ENCODE assay signal across 22 cellular contexts in the genomic region with DNA sequence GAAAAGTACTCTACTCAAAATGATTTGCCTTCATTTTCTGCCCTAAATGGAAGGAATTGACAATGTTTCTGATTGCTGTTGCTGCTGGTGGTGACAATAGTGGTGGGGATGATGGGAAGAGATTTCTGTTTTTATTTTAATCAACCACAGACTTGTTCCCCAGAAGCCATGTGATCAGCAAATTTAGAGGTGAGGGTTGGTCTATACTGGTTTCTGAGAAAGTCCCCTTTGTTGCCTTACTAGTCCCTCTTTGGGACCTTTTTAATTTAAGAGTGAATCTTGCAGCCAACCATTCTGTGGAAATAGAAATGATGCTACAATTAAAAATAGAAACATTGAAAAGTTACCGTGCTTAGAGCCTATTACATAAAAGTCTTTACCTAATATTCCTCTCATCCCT. TPM values are rescaled to one million over a fixed set of nuclear protein-coding genes. Genes with fewer than 3 reads are reported as not detected.
DNase-seq lines count a peak whose midpoint lies in the region; ATAC-seq and TF ChIP-seq lines count a peak whose summit lies in the region.
"Had no signal": no experiment of that assay in that cellular context is flagged by ENCODE, and none has a peak within 500 bp of the region (broad histone marks: within the 10 kb centered on the region; RNA-seq: fewer than 3 reads in every experiment).

No MANE protein-coding gene starts in this region.

- no peak overlapping the region for H3K4me2 ChIP-seq in neural progenitor cell
- H3K4me2 ChIP-seq: BLaER1 had no signal

- H2AFZ ChIP-seq in neural progenitor cell (replicated peaks) = no peak overlapping the region

- H3K27me3 ChIP-seq in neural progenitor cell (no peaks in the 10 kb centered on the region), skeletal muscle tissue (ENCODE audit: control insufficient read depth in 3 of 3, insufficient read depth in 3 of 3, low read length in 3 of 3) (no peaks in the 10 kb centered on the region)
- H3K27me3 ChIP-seq: BE2C, BLaER1 had no signal

- no peak overlapping the region for H3K4me3 Mint-ChIP-seq in neural progenitor cell
- peak overlapping the region; percentile 3 to 30 for H3K4me3 Mint-ChIP-seq in stimulated activated naive B cell treated with anti-CD40 and anti-IgM and Interleukin-4, amounts not matched to agents 10 μg/mL and 1 μg/mL and 100 μg/mL, for 72 hours
- H3K4me3 Mint-ChIP-seq: CD14-positive monocyte; CD4-positive, alpha-beta memory T cell; CD4-positive, CD25-positive, alpha-beta regulatory T cell; CD8-positive, alpha-beta memory T cell had no signal

- peak; percentile 90 to 95 for ATAC-seq in stimulated activated naive B cell treated with anti-CD40 and anti-IgM and Interleukin-4, amounts not matched to agents 10 μg/mL and 1 μg/mL and 100 μg/mL, for 72 hours (replicated peaks)
- ATAC-seq in GM19455 (IDR thresholded peaks at IDR 0.05; ENCODE audit: unreplicated experiment) = no peak

- H3K79me2 ChIP-seq in neural progenitor cell (ENCODE audit: low read depth) = no peaks in the 10 kb centered on the region

- in situ Hi-C loops in G401 (cut with HindIII; ENCODE audit: low sequenced_read_pairs) = no loop called here

- no peak for TF ChIP-seq CTCF in neural progenitor cell (IDR thresholded peaks at IDR 0.05)

- DNase-seq in neural progenitor cell (ENCODE audit: low spot score) (no peak), G401 (ENCODE audit: low spot score) (no peak)
- no peak for DNase-seq in stimulated activated naive B cell treated with anti-CD40 and anti-IgM and Interleukin-4, amounts not matched to agents 10 μg/mL and 1 μg/mL and 100 μg/mL, for 72 hours
- DNase-seq: 8988T; ACHN; BE2C; C1 segment of cervical spinal cord; CD4-positive, alpha-beta memory T cell; CD4-positive, CD25-positive, alpha-beta regulatory T cell; CD8-positive, alpha-beta memory T cell; COR-L47; DMS 273 treated with DMSO at 0.1 percent for 48 hours; DMS153; DMS53; DMS79; DND-41; EL; GF-D8 had no signal

- H3K36me3 ChIP-seq in neural progenitor cell (no peaks in the 10 kb centered on the region), skeletal muscle tissue (ENCODE audit: control insufficient read depth in 3 of 3, insufficient read depth in 3 of 3, low read length in 3 of 3) (no peaks in the 10 kb centered on the region)
- H3K36me3 ChIP-seq: BE2C, BLaER1 had no signal

- H3K27ac ChIP-seq in neural progenitor cell (peak overlapping the region; percentile 5), skeletal muscle tissue (ENCODE audit: low read depth, low read length) (peak overlapping the region; percentile 10)
- H3K27ac ChIP-seq: BLaER1 had no signal

- no peaks in the 10 kb centered on the region for H3K27me3 Mint-ChIP-seq in neural progenitor cell (ENCODE audit: insufficient read depth, low read depth)
- no peaks in the 10 kb centered on the region for H3K27me3 Mint-ChIP-seq in stimulated activated naive B cell treated with anti-CD40 and anti-IgM and Interleukin-4, amounts not matched to agents 10 μg/mL and 1 μg/mL and 100 μg/mL, for 72 hours
- H3K27me3 Mint-ChIP-seq: CD4-positive, alpha-beta memory T cell; CD4-positive, CD25-positive, alpha-beta regulatory T cell; CD8-positive, alpha-beta memory T cell had no signal

- peaks cover 2% of the 10 kb centered on the region for H3K4me1 Mint-ChIP-seq in neural progenitor cell
- peaks cover 2 to 10% of the 10 kb centered on the region in 2 donors for H3K4me1 Mint-ChIP-seq in stimulated activated naive B cell treated with anti-CD40 and anti-IgM and Interleukin-4, amounts not matched to agents 10 μg/mL and 1 μg/mL and 100 μg/mL, for 72 hours
- H3K4me1 Mint-ChIP-seq: CD14-positive monocyte; CD8-positive, alpha-beta memory T cell had no signal

- H3K4me3 ChIP-seq in neural progenitor cell (no peak overlapping the region), skeletal muscle tissue (ENCODE audit: low read length in 3 of 3) (no peak overlapping the region)
- H3K4me3 ChIP-seq: BLaER1 had no signal

- no peaks in the 10 kb centered on the region for H3F3A ChIP-seq in neural progenitor cell (ENCODE audit: low read depth)

- H3K9ac ChIP-seq in neural progenitor cell (no peak overlapping the region), skeletal muscle tissue (ENCODE audit: low read depth in 1 of 3, low read length in 3 of 3) (no peak overlapping the region)
- H3K9ac ChIP-seq: BLaER1 had no signal

- H3K36me3 Mint-ChIP-seq in neural progenitor cell = no peaks in the 10 kb centered on the region
- peaks cover 0 to 4% of the 10 kb centered on the region in 2 donors for H3K36me3 Mint-ChIP-seq in stimulated activated naive B cell treated with anti-CD40 and anti-IgM and Interleukin-4, amounts not matched to agents 10 μg/mL and 1 μg/mL and 100 μg/mL, for 72 hours
- H3K36me3 Mint-ChIP-seq: CD14-positive monocyte had no signal

- no peak overlapping the region for H3K27ac Mint-ChIP-seq in neural progenitor cell
- H3K27ac Mint-ChIP-seq in stimulated activated naive B cell treated with anti-CD40 and anti-IgM and Interleukin-4, amounts not matched to agents 10 μg/mL and 1 μg/mL and 100 μg/mL, for 72 hours = peak overlapping the region; percentile 48
- H3K27ac Mint-ChIP-seq: CD14-positive monocyte; CD4-positive, alpha-beta memory T cell; CD4-positive, CD25-positive, alpha-beta regulatory T cell; CD8-positive, alpha-beta memory T cell had no signal

- no peaks in the 10 kb centered on the region for H3K9me3 ChIP-seq in neural progenitor cell (ENCODE audit: low read depth)
- no peaks in the 10 kb centered on the region for H3K9me3 ChIP-seq in skeletal muscle tissue (ENCODE audit: control insufficient read depth in 3 of 3, low read length in 3 of 3)
- H3K9me3 ChIP-seq: BE2C, BLaER1 had no signal

- no peaks in the 10 kb centered on the region for H3K4me1 ChIP-seq in neural progenitor cell
- peaks cover 0 to 7% (median 3%) of the 10 kb centered on the region in 3 donors for H3K4me1 ChIP-seq in skeletal muscle tissue (ENCODE audit: control insufficient read depth in 3 of 3, insufficient read depth in 3 of 3, low read length in 3 of 3)
- H3K4me1 ChIP-seq: BE2C, BLaER1 had no signal

- no peaks in the 10 kb centered on the region for H3K9me3 Mint-ChIP-seq in neural progenitor cell
- no peaks in the 10 kb centered on the region for H3K9me3 Mint-ChIP-seq in stimulated activated naive B cell treated with anti-CD40 and anti-IgM and Interleukin-4, amounts not matched to agents 10 μg/mL and 1 μg/mL and 100 μg/mL, for 72 hours
- H3K9me3 Mint-ChIP-seq: CD14-positive monocyte; CD4-positive, alpha-beta memory T cell had no signal

- H4K20me1 ChIP-seq in neural progenitor cell (ENCODE audit: low read depth) = no peaks in the 10 kb centered on the region
- H4K20me1 ChIP-seq: BLaER1 had no signal

RNA-seq across cellular contexts. Expression of a gene that starts 43.2 kb away (rescaled TPM):
- total RNA-seq in neural progenitor cell (ENCODE audit: low replicate concordance) (25.2 and 37.1 TPM in 2 replicates), skeletal muscle tissue (31.3 TPM)
- 28.9 and 49.7 TPM in 2 replicates for total RNA-seq in G401 (2014; rRNA removed; shearing (Covaris generic))
